10 cellular contexts compared by ENCODE assay signal in genomic region chr18:68053290-68053689, GRCh38.
"Had no signal": no experiment of that assay in that cellular context is flagged by ENCODE, and none has a peak within 500 bp of the region (broad histone marks: within the 10 kb centered on the region; RNA-seq: fewer than 3 reads in every experiment).

No MANE protein-coding gene starts in this region.

- ATAC-seq: GM23338, K562 had no signal

- H3K4me3 ChIP-seq: GM23338, K562 had no signal

- H3K4me2 ChIP-seq: GM23338 had no signal

- H3K27ac ChIP-seq: HL-60 had no signal

- H3K4me3 Mint-ChIP-seq: GM23338, H9 had no signal

- DNase-seq: H9, HCEC 1CT, IMR-90, Karpas-422, KG1 had no signal

- FAIRE-seq: H1, H54, K562 had no signal

- H2AFZ ChIP-seq: GM23338 had no signal

- H3K27ac Mint-ChIP-seq: GM23338, H9 had no signal
